21 cellular contexts compared by ENCODE assay signal in genomic region chr16:12406158-12406557, GRCh38.
"Had no signal": no experiment of that assay in that cellular context is flagged by ENCODE, and none has a peak within 500 bp of the region (broad histone marks: within the 10 kb centered on the region; RNA-seq: fewer than 3 reads in every experiment).

No MANE protein-coding gene starts in this region.

- H3K36me3 ChIP-seq: colonic mucosa, WERI-Rb-1 had no signal

- ATAC-seq: activated T-cell treated with anti-CD3 and anti-CD28 coated beads, Interleukin-2, amount 50 U/mL, for 4 hours; body of pancreas; heart left ventricle; left cardiac atrium; mucosa of descending colon; naive thymus-derived CD8-positive, alpha-beta T cell had no signal

- H3K9ac ChIP-seq: parathyroid adenoma had no signal

- H3K4me1 ChIP-seq: body of pancreas, colonic mucosa, heart left ventricle, parathyroid adenoma had no signal

- H3K27ac ChIP-seq: body of pancreas, colonic mucosa, heart left ventricle, parathyroid adenoma, tibial artery, WERI-Rb-1 had no signal

- H3K9me3 ChIP-seq: body of pancreas, colonic mucosa, heart left ventricle, mucosa of descending colon, tibial artery had no signal

- H3K27me3 Mint-ChIP-seq: activated CD4-positive, alpha-beta memory T cell treated with anti-CD3 and anti-CD28 coated beads for 36 hours; activated naive CD8-positive, alpha-beta T cell; naive thymus-derived CD8-positive, alpha-beta T cell; stimulated activated naive B cell treated with anti-CD40 and anti-IgM and Interleukin-4, amounts not matched to agents 10 μg/mL and 1 μg/mL and 100 μg/mL, for 72 hours had no signal

- DNase-seq: activated CD4-positive, alpha-beta memory T cell treated with anti-CD3 and anti-CD28 coated beads for 36 hours; activated effector memory CD4-positive, alpha-beta T cell treated with anti-CD3 and anti-CD28 coated beads, Interleukin-2, amount 50 U/mL, for 16 hours; activated T-cell treated with anti-CD3 and anti-CD28 coated beads, Interleukin-2, amount 50 U/mL, for 4 hours; amygdala; body of pancreas; caudate nucleus; colonic mucosa; effector CD4-positive, alpha-beta T cell; foreskin melanocyte; heart left ventricle; left cardiac atrium; mucosa of descending colon; naive thymus-derived CD8-positive, alpha-beta T cell; stimulated activated CD4-positive, alpha-beta T cell treated with anti-CD3 and anti-CD28 coated beads, Interleukin-2, amount 100 ng/mL, for 48 hours; stimulated activated naive B cell treated with anti-CD40 and anti-IgM and Interleukin-4, amounts not matched to agents 10 μg/mL and 1 μg/mL and 100 μg/mL, for 72 hours; T1000; tibial artery; WERI-Rb-1 had no signal

- H3K27ac Mint-ChIP-seq: activated CD4-positive, alpha-beta memory T cell treated with anti-CD3 and anti-CD28 coated beads for 36 hours; activated naive CD8-positive, alpha-beta T cell; naive thymus-derived CD8-positive, alpha-beta T cell had no signal

- H3K4me3 ChIP-seq: body of pancreas, colonic mucosa, heart left ventricle, lung, mucosa of descending colon, tibial artery had no signal

- H3K9me3 Mint-ChIP-seq: activated CD4-positive, alpha-beta memory T cell treated with anti-CD3 and anti-CD28 coated beads for 36 hours; activated T-cell treated with anti-CD3 and anti-CD28 coated beads, Interleukin-2, amount 50 U/mL, for 4 hours; naive thymus-derived CD8-positive, alpha-beta T cell; stimulated activated naive B cell treated with anti-CD40 and anti-IgM and Interleukin-4, amounts not matched to agents 10 μg/mL and 1 μg/mL and 100 μg/mL, for 72 hours had no signal

- H3K4me3 Mint-ChIP-seq: activated CD4-positive, alpha-beta memory T cell treated with anti-CD3 and anti-CD28 coated beads for 36 hours; activated naive CD8-positive, alpha-beta T cell; activated T-cell treated with anti-CD3 and anti-CD28 coated beads, Interleukin-2, amount 50 U/mL, for 4 hours; naive thymus-derived CD8-positive, alpha-beta T cell; stimulated activated naive B cell treated with anti-CD40 and anti-IgM and Interleukin-4, amounts not matched to agents 10 μg/mL and 1 μg/mL and 100 μg/mL, for 72 hours had no signal

- H3K27me3 ChIP-seq: body of pancreas, colonic mucosa, heart left ventricle, tibial artery had no signal
